In genomic region chr5:61653802-61654580, GRCh38 we compare ENCODE assay signal across 14 cellular contexts.
"Had no signal": no experiment of that assay in that cellular context is flagged by ENCODE, and none has a peak within 500 bp of the region (broad histone marks: within the 10 kb centered on the region; RNA-seq: fewer than 3 reads in every experiment).

No MANE protein-coding gene starts in this region.

- H3K9me3 ChIP-seq: right lobe of liver, spleen, upper lobe of left lung had no signal

- H3K27me3 ChIP-seq: cardiac muscle cell, right lobe of liver, spleen, upper lobe of left lung had no signal

- H3K27ac ChIP-seq: cardiac muscle cell, right lobe of liver, spleen, upper lobe of left lung had no signal

- DNase-seq: activated CD4-positive, CD25-positive, alpha-beta regulatory T cell treated with anti-CD3 and anti-CD28 coated beads, Interleukin-2, amount 50 U/mL, for 72 hours; activated naive CD4-positive, alpha-beta T cell treated with anti-CD3 and anti-CD28 coated beads, Interleukin-2, amount 10 ng/mL, durations not matched to agents 7 days and 5 days; activated T-cell treated with anti-CD3 and anti-CD28 coated beads, Interleukin-2, amount 50 U/mL, for 1 hour; foreskin fibroblast; head of caudate nucleus; right lobe of liver; spleen; stimulated activated naive CD8-positive, alpha-beta T cell treated with anti-CD3 and anti-CD28 coated beads, Interleukin-15, amount 100 ng/mL, for 72 hours; T1000; upper lobe of left lung had no signal

- H3K9me3 Mint-ChIP-seq: activated naive CD4-positive, alpha-beta T cell treated with anti-CD3 and anti-CD28 coated beads, Interleukin-2, amount 10 ng/mL, durations not matched to agents 7 days and 5 days; activated T-helper 2 cell treated with anti-CD3 and anti-CD28 coated beads, Interferon-gamma antibody, Interleukin-2, Interleukin-4, amounts not matched to agents 10 μg/mL and 5 μg/mL and 100 μg/mL, durations not matched to agents 14 hours and 24 hours and 36 hours; nephron; stimulated activated naive CD8-positive, alpha-beta T cell treated with anti-CD3 and anti-CD28 coated beads, Interleukin-15, amount 100 ng/mL, for 72 hours had no signal

- ATAC-seq: stimulated activated naive CD8-positive, alpha-beta T cell treated with anti-CD3 and anti-CD28 coated beads, Interleukin-15, amount 100 ng/mL, for 72 hours had no signal

- H3K27ac Mint-ChIP-seq: activated naive CD4-positive, alpha-beta T cell treated with anti-CD3 and anti-CD28 coated beads, Interleukin-2, amount 10 ng/mL, durations not matched to agents 7 days and 5 days; activated T-helper 2 cell treated with anti-CD3 and anti-CD28 coated beads, Interferon-gamma antibody, Interleukin-2, Interleukin-4, amounts not matched to agents 10 μg/mL and 5 μg/mL and 100 μg/mL, durations not matched to agents 14 hours and 24 hours and 36 hours; progenitor cell of endocrine pancreas; stimulated activated naive CD8-positive, alpha-beta T cell treated with anti-CD3 and anti-CD28 coated beads, Interleukin-15, amount 100 ng/mL, for 72 hours had no signal

- H3K36me3 Mint-ChIP-seq: activated naive CD4-positive, alpha-beta T cell treated with anti-CD3 and anti-CD28 coated beads, Interleukin-2, amount 10 ng/mL, durations not matched to agents 7 days and 5 days had no signal

- H3K4me3 ChIP-seq: cardiac muscle cell, right lobe of liver, spleen, upper lobe of left lung had no signal

- H3K4me3 Mint-ChIP-seq: activated naive CD4-positive, alpha-beta T cell treated with anti-CD3 and anti-CD28 coated beads, Interleukin-2, amount 10 ng/mL, durations not matched to agents 7 days and 5 days; nephron; stimulated activated naive CD8-positive, alpha-beta T cell treated with anti-CD3 and anti-CD28 coated beads, Interleukin-15, amount 100 ng/mL, for 72 hours had no signal

- H3K4me1 Mint-ChIP-seq: activated naive CD4-positive, alpha-beta T cell treated with anti-CD3 and anti-CD28 coated beads, Interleukin-2, amount 10 ng/mL, durations not matched to agents 7 days and 5 days had no signal

- H3K36me3 ChIP-seq: cardiac muscle cell, right lobe of liver, spleen, upper lobe of left lung had no signal
